In genomic region chr1:221994274-221994698, GRCh38 we compare ENCODE assay signal across 8 cellular contexts.
DNase-seq lines count a peak whose midpoint lies in the region; ATAC-seq and TF ChIP-seq lines count a peak whose summit lies in the region.

No MANE protein-coding gene starts in this region.

- H3K27ac ChIP-seq in dorsolateral prefrontal cortex (peak overlapping the region in 56 of 59 donors; percentile 14 to 99 (median 89)), SJCRH30 (no peak overlapping the region), GM23338 (ENCODE audit: low read depth) (no peak overlapping the region)

- no peak overlapping the region for H2AFZ ChIP-seq in GM23338

- peak; percentile 25 for DNase-seq in AG08396 (ENCODE audit: low spot score)
- DNase-seq in GM20000 (ENCODE audit: low spot score): peak; percentile 21
- no peak for DNase-seq in dorsolateral prefrontal cortex
- no peak for DNase-seq in SJCRH30
- DNase-seq in GM23338 (ENCODE audit: low spot score): no peak
- no peak for DNase-seq in NCI-H1436 treated with DMSO at 0.1 percent for 48 hours (lab: John Stamatoyannopoulos, UW)
- no peak for DNase-seq in NCI-H187 treated with DMSO at 0.1 percent for 48 hours (lab: John Stamatoyannopoulos, UW)

- H3K27me3 ChIP-seq in dorsolateral prefrontal cortex (no peaks in the 10 kb centered on the region), SJCRH30 (no peaks in the 10 kb centered on the region), GM23338 (ENCODE audit: insufficient read depth) (no peaks in the 10 kb centered on the region)

- intact Hi-C loops in dorsolateral prefrontal cortex (cut with DNase I): loop anchor here in 1 of 2 donors (10.0 kb wide), 2 partner anchors 71 to 249 kb away; partner anchors contain the start of gene DUSP10

- no peaks in the 10 kb centered on the region for H3K36me3 Mint-ChIP-seq in GM23338 (ENCODE audit: low read depth)

- H3K9me3 Mint-ChIP-seq in GM23338: no peaks in the 10 kb centered on the region; the same call in 2 of the 3 replicates

- H3K9me3 ChIP-seq in SJCRH30 (replicated peaks): no peaks in the 10 kb centered on the region

- H3K9me2 ChIP-seq in GM23338 (ENCODE audit: insufficient read depth): 0 out of 2 replicates have a peak, but pooled peaks cover 4% of the 10 kb centered on the region

- H3K27ac Mint-ChIP-seq in GM23338: no peak overlapping the region

- H3K36me3 ChIP-seq in SJCRH30 (no peaks in the 10 kb centered on the region), GM23338 (ENCODE audit: insufficient read depth) (no peaks in the 10 kb centered on the region)

- ATAC-seq in HG03565 (IDR thresholded peaks at IDR 0.05; ENCODE audit: unreplicated experiment) (peak; percentile 49), GM23338 (no peak)

- H3F3A ChIP-seq in GM23338 (replicated peaks; ENCODE audit: low read depth): no peaks in the 10 kb centered on the region

- no peak for TF ChIP-seq CTCF in GM20000 (IDR thresholded peaks at IDR 0.05; ENCODE audit: extremely low read depth, missing control alignments)
- TF ChIP-seq CTCF in dorsolateral prefrontal cortex (IDR thresholded peaks at IDR 0.05 in 54 of 56, conservative IDR thresholded peaks at IDR 0.05 in 2 of 56; ENCODE audit: low read depth in 1 of 56, partially characterized antibody in 56 of 56): no peak
- no peak for TF ChIP-seq CTCF in GM23338 (conservative IDR thresholded peaks at IDR 0.05; ENCODE audit: low read depth in 2 of 2)

- no peak overlapping the region for H3K4me3 Mint-ChIP-seq in GM23338

- H3K4me1 Mint-ChIP-seq in GM23338: peaks cover 9% of the 10 kb centered on the region

- no peaks in the 10 kb centered on the region for H3K79me2 ChIP-seq in GM23338 (replicated peaks; ENCODE audit: insufficient read depth)

- H3K4me1 ChIP-seq in SJCRH30 (no peaks in the 10 kb centered on the region), GM23338 (ENCODE audit: insufficient read depth) (no peaks in the 10 kb centered on the region)

- H3K4me3 ChIP-seq in dorsolateral prefrontal cortex (no peak overlapping the region), SJCRH30 (no peak overlapping the region), GM23338 (no peak overlapping the region)

- no peaks in the 10 kb centered on the region for H3K27me3 Mint-ChIP-seq in GM23338 (ENCODE audit: insufficient read depth, low read depth, poor library complexity)

- no peaks in the 10 kb centered on the region for H4K20me1 ChIP-seq in GM23338 (replicated peaks; ENCODE audit: insufficient read depth)

- no peak overlapping the region for H3K4me2 ChIP-seq in GM23338

TF ChIP-seq in GM23338, 12 proteins besides CTCF, POLR2A, EP300 and RAD21:
- TF ChIP-seq CREB1 (CRISPR knock-in tag; IDR thresholded peaks at IDR 0.05; ENCODE audit: low read depth) (no peak), STAT1 (IDR thresholded peaks at IDR 0.05; ENCODE audit: unreplicated experiment) (no peak)

Comparison
In these comparisons a context has a peak if more than half of its experiments do, and no peak if none do; other contexts are left out.
1. DNase-seq: peak in AG08396 (single experiment) and GM20000 (single experiment); none in dorsolateral prefrontal cortex (0 of 10), SJCRH30 (0 of 2), GM23338 (single experiment), NCI-H1436 treated with DMSO at 0.1 percent for 48 hours (single experiment) and NCI-H187 treated with DMSO at 0.1 percent for 48 hours (single experiment).
2. H3K27ac ChIP-seq: peak in dorsolateral prefrontal cortex (56 of 59); none in SJCRH30 (single experiment) and GM23338 (single experiment).